ENCODE assay signal across 20 cellular contexts in the genomic region with DNA sequence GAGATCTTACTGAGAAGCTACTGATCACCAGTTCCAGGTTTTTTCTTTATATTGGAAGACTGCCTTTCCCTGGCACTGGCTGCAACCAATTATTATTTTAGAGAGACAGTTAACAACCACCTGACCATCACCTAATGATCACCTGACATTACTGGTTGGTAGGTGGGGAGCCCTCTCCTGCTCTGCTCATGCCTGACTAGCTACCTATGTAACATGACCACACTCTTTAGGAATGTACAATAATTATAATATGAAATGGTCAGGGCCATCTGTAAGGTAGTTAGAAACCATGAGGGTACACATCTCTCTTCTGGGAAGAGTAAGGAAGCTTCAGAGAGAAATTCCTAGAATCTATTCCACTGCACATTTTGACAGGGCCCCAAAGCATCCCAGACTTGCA. TPM values are rescaled to one million over a fixed set of nuclear protein-coding genes. Genes with fewer than 3 reads are reported as not detected.
A peak's percentile ranks its signal among the peaks of the same experiment; 100 is the strongest.
DNase-seq lines count a peak whose midpoint lies in the region; ATAC-seq, FAIRE-seq and TF ChIP-seq lines count a peak whose summit lies in the region.
"Had no signal": no experiment of that assay in that cellular context is flagged by ENCODE, and none has a peak within 500 bp of the region (broad histone marks: within the 10 kb centered on the region; RNA-seq: fewer than 3 reads in every experiment).

No MANE protein-coding gene starts in this region.

- DNase-seq in RWPE2 (ENCODE audit: low spot score) (no peak), bronchial epithelial cell (ENCODE audit: low read depth) (peak; percentile 4), kidney tubule cell (ENCODE audit: low spot score) (peak; percentile 72), GM19238 (ENCODE audit: insufficient read length, low spot score) (no peak), NCI-H1694 (lab: John Stamatoyannopoulos, UW) (no peak), omental fat pad (ENCODE audit: low spot score) (no peak), 8988T (no peak)
- DNase-seq: CD8-positive, alpha-beta T cell; DMS 273 treated with DMSO at 0.1 percent for 48 hours; DMS53; DND-41; EL; H9 had no signal

- TF ChIP-seq CTCF in RWPE2 (IDR thresholded peaks at IDR 0.05; ENCODE audit: poor library complexity, severe bottlenecking): no peak
- no peak for TF ChIP-seq CTCF in bronchial epithelial cell (IDR thresholded peaks at IDR 0.05; ENCODE audit: insufficient read depth, low read length, severe bottlenecking)
- no peak for TF ChIP-seq CTCF in omental fat pad (IDR thresholded peaks at IDR 0.05)

- ATAC-seq in RWPE2 (ENCODE audit: low read depth) (peak; percentile 21; the same call in 1 of the 3 replicates), omental fat pad (ENCODE audit: low FRiP score) (no peak)
- ATAC-seq: CD8-positive, alpha-beta T cell; HepG2 had no signal

- peaks cover 3% of the 10 kb centered on the region for H3K4me1 ChIP-seq in RWPE2 (ENCODE audit: insufficient read depth, poor library complexity, severe bottlenecking)

- H3K27me3 ChIP-seq in RWPE2 (ENCODE audit: insufficient read depth, poor library complexity, severe bottlenecking): no peaks in the 10 kb centered on the region
- no peaks in the 10 kb centered on the region for H3K27me3 ChIP-seq in bronchial epithelial cell (ENCODE audit: control insufficient read depth, insufficient read depth, low read length)
- H3K27me3 ChIP-seq: BLaER1 treated with 17β-estradiol and CSF1 and Interleukin-3, amounts not matched to agents 10 nM and 100 nM had no signal

- H3K36me3 ChIP-seq in RWPE2 (ENCODE audit: low read depth): no peaks in the 10 kb centered on the region
- H3K36me3 ChIP-seq in bronchial epithelial cell (ENCODE audit: control insufficient read depth, insufficient read depth, low read length): no peaks in the 10 kb centered on the region
- H3K36me3 ChIP-seq: BLaER1 treated with 17β-estradiol and CSF1 and Interleukin-3, amounts not matched to agents 10 nM and 100 nM had no signal

- H3K9me3 ChIP-seq in RWPE2 (ENCODE audit: severe bottlenecking): no peaks in the 10 kb centered on the region

- no peak for FAIRE-seq in bronchial epithelial cell (lab: Jason Lieb, UNC)
- FAIRE-seq: GM12891, H1, HepG2 had no signal

- no peak overlapping the region for H3K27ac ChIP-seq in RWPE2 (ENCODE audit: poor library complexity, severe bottlenecking)
- H3K27ac ChIP-seq: BLaER1 treated with 17β-estradiol and CSF1 and Interleukin-3, amounts not matched to agents 10 nM and 100 nM had no signal

- H3K4me3 ChIP-seq in RWPE2 (ENCODE audit: severe bottlenecking) (no peak overlapping the region), bronchial epithelial cell (ENCODE audit: low read depth, low read length) (no peak overlapping the region)
- H3K4me3 ChIP-seq: BLaER1 treated with 17β-estradiol and CSF1 and Interleukin-3, amounts not matched to agents 10 nM and 100 nM had no signal

RNA-seq across cellular contexts. Expression of a gene that starts 59.0 kb away (rescaled TPM):
- total RNA-seq in bronchial epithelial cell: 60.8 and 185 TPM in 2 replicates
- 1 to 10 TPM in 3 of 4 donors, under 1 TPM in 1; 0.94 to 6.9 (median 4.1) TPM for total RNA-seq in omental fat pad
- total RNA-seq: A172; B cell; CD8-positive, alpha-beta T cell; G401; H1; H9; HepG2 had no signal

Comparison
In these comparisons a context has a peak if more than half of its experiments do, and no peak if none do; other contexts are left out.
1. DNase-seq: peak in bronchial epithelial cell (single experiment) and kidney tubule cell (single experiment); none in RWPE2 (single experiment), GM19238 (single experiment), NCI-H1694 (single experiment), omental fat pad (single experiment) and 8988T (single experiment).